ENCODE assay signal across 8 cellular contexts in genomic region chr12:69290545-69291277, GRCh38. TPM values are rescaled to one million over a fixed set of nuclear protein-coding genes. Genes with fewer than 3 reads are reported as not detected.
DNase-seq lines count a peak whose midpoint lies in the region; ATAC-seq and TF ChIP-seq lines count a peak whose summit lies in the region.

No MANE protein-coding gene starts in this region.

- H3K4me2 ChIP-seq in neuronal stem cell (ENCODE audit: insufficient read depth, low read length, poor library complexity, severe bottlenecking), result no peak overlapping the region

- H3K27ac ChIP-seq in neuronal stem cell (replicated peaks; ENCODE audit: low read length), result no peak overlapping the region
- H3K27ac ChIP-seq in substantia nigra (ENCODE audit: low read depth, low read length, poor library complexity, severe bottlenecking), result no peak overlapping the region

- H4K91ac ChIP-seq in neuronal stem cell (ENCODE audit: low read depth, low read length, poor library complexity), result no peak overlapping the region

- H2BK15ac ChIP-seq in neuronal stem cell (ENCODE audit: low read length), result no peak overlapping the region

- no peaks in the 10 kb centered on the region for H3K4me1 ChIP-seq in neuronal stem cell (ENCODE audit: control insufficient read depth in 2 of 2, insufficient read depth in 1 of 2, low read depth in 1 of 2, low read length in 2 of 2)

- no CpG with 5 or more reads among the region's 9 CpGs for WGBS in neuronal stem cell (ENCODE audit: extremely low coverage in 2 of 2, insufficient read length in 2 of 2, insufficient replicate concordance in 1 of 2), 2 donors

- no peak overlapping the region for H2AK5ac ChIP-seq in neuronal stem cell (ENCODE audit: low read depth, low read length)

- H3K23ac ChIP-seq in neuronal stem cell (ENCODE audit: low read depth, low read length, poor library complexity), result no peak overlapping the region

- no peak overlapping the region for H3K9ac ChIP-seq in neuronal stem cell (ENCODE audit: low read depth, low read length, poor library complexity)

- no peak overlapping the region for H2BK5ac ChIP-seq in neuronal stem cell (ENCODE audit: low read length)

- no peaks in the 10 kb centered on the region for H3K9me3 ChIP-seq in neuronal stem cell (replicated peaks in 1 of 2; ENCODE audit: control insufficient read depth in 2 of 2, insufficient read depth in 1 of 2, low read depth in 1 of 2, low read length in 2 of 2)

- H3K27me3 ChIP-seq in neuronal stem cell (ENCODE audit: control insufficient read depth in 3 of 3, insufficient read depth in 3 of 3, low read depth in 1 of 3, low read length in 3 of 3), result no peaks in the 10 kb centered on the region

- H2BK120ac ChIP-seq in neuronal stem cell (ENCODE audit: low read depth, low read length), result no peak overlapping the region

- ATAC-seq in GM21737 (IDR thresholded peaks at IDR 0.05; ENCODE audit: unreplicated experiment), result peak; percentile 99

- H3K14ac ChIP-seq in neuronal stem cell (ENCODE audit: low read length), result no peak overlapping the region

- H2AFZ ChIP-seq in neuronal stem cell (ENCODE audit: low read length), result no peak overlapping the region

- DNase-seq in EL (peak; percentile 77), OCI-M2 (lab: John Stamatoyannopoulos, UW; ENCODE audit: unreplicated experiment) (peak; percentile 49), activated T-cell treated with anti-CD3 and anti-CD28 coated beads for 24 hours (ENCODE audit: low read depth) (peak; percentile 68), fibroblast of mammary gland (ENCODE audit: low read depth) (peak; percentile 85), neuronal stem cell (ENCODE audit: low spot score) (peak; percentile 72), substantia nigra (lab: John Stamatoyannopoulos, UW) (peak in 45 of 49 donors; percentile 4 to 82 (median 56))
- peak; percentile 86 for DNase-seq in Jurkat, Clone E6-1 (ENCODE audit: low read depth, low spot score)

- H2BK12ac ChIP-seq in neuronal stem cell (ENCODE audit: low read length), result no peak overlapping the region

- H3K79me1 ChIP-seq in neuronal stem cell (ENCODE audit: low read depth, low read length), result no peaks in the 10 kb centered on the region

- no peak overlapping the region for H3K4ac ChIP-seq in neuronal stem cell (ENCODE audit: low read length)

- no peak overlapping the region for H3K4me3 ChIP-seq in Jurkat, Clone E6-1 (ENCODE audit: low read length)
- H3K4me3 ChIP-seq in fibroblast of mammary gland (ENCODE audit: control insufficient read depth, low read depth, low read length), result no peak overlapping the region
- no peak overlapping the region for H3K4me3 ChIP-seq in neuronal stem cell (ENCODE audit: low read length in 2 of 2)

- H4K8ac ChIP-seq in neuronal stem cell (ENCODE audit: low read depth, low read length), result no peak overlapping the region

- TF ChIP-seq CTCF in fibroblast of mammary gland (conservative IDR thresholded peaks at IDR 0.05; ENCODE audit: control insufficient read depth, insufficient read depth, low read depth, low read length), result peak; percentile 99

- H3K18ac ChIP-seq in neuronal stem cell (ENCODE audit: low read length), result no peak overlapping the region

- no peaks in the 10 kb centered on the region for H3K36me3 ChIP-seq in neuronal stem cell (replicated peaks in 1 of 2; ENCODE audit: control insufficient read depth in 2 of 2, insufficient read depth in 2 of 2, low read length in 2 of 2)

RNA-seq across cellular contexts. Expression of gene CPSF6, which starts 51.3 kb away (rescaled TPM):
- polyA plus RNA-seq in Jurkat, Clone E6-1 (2012; ENCODE audit: insufficient read depth, insufficient read length), result 273 TPM
- polyA plus RNA-seq in neuronal stem cell (2013, experiment 1 of 2), result 99.4 TPM
- polyA plus RNA-seq in neuronal stem cell (2013, experiment 2 of 2), result 103 TPM

RNA-seq across cellular contexts. Expression of gene LYZ, which starts 57.5 kb away (rescaled TPM):
- not detected for polyA plus RNA-seq in Jurkat, Clone E6-1 (2012; ENCODE audit: insufficient read depth, insufficient read length)
- 0.06 TPM for polyA plus RNA-seq in neuronal stem cell (2013, experiment 1 of 2)
- polyA plus RNA-seq in neuronal stem cell (2013, experiment 2 of 2), result 0.04 TPM
